8 cellular contexts compared by ENCODE assay signal in the genomic region with DNA sequence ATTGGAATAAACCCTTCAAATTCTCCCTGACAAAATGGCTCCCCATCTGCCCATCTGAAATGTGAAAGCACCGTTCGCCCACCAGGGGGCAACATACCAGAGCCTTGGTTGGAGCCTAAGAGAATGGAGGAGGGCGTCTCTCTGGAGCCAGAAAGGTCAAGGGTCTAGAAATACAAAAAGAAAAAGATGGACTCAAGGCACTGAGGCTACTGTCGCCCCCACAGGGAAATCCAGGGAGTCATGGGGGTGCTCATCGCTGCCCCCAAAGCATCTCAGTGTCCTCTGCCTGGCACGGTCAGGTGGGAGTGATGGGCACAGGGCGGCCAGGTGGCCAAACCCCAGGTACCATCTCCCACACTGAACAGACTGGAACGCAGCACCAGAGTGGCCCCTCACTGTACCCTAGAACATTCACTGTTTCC.
DNase-seq lines count a peak whose midpoint lies in the region; ATAC-seq, FAIRE-seq and TF ChIP-seq lines count a peak whose summit lies in the region.

No MANE protein-coding gene starts in this region.

- no peak overlapping the region for H3K56ac ChIP-seq in mesendoderm (ENCODE audit: low read length)

- no peaks in the 10 kb centered on the region for H3K79me1 ChIP-seq in mesendoderm (ENCODE audit: low read length)

- H3K9ac ChIP-seq in mesendoderm (ENCODE audit: low read length) = no peak overlapping the region

- H3K4me3 ChIP-seq in BE2C (ENCODE audit: low read depth, low read length) (no peak overlapping the region), astrocyte of the spinal cord (ENCODE audit: low read depth, low read length) (no peak overlapping the region), mesendoderm (ENCODE audit: low read length) (no peak overlapping the region), suprapubic skin (no peak overlapping the region), sigmoid colon (no peak overlapping the region)

- H3K27ac ChIP-seq in mesendoderm (ENCODE audit: low read depth, low read length) (no peak overlapping the region), suprapubic skin (no peak overlapping the region), sigmoid colon (no peak overlapping the region)

- H3K4me2 ChIP-seq in mesendoderm (ENCODE audit: low read length) = no peak overlapping the region

- H3K9me3 ChIP-seq in BE2C (no peaks in the 10 kb centered on the region), suprapubic skin (no peaks in the 10 kb centered on the region), sigmoid colon (no peaks in the 10 kb centered on the region)

- H3K18ac ChIP-seq in mesendoderm (ENCODE audit: low read length) = no peak overlapping the region

- no peak overlapping the region for H2BK5ac ChIP-seq in mesendoderm (ENCODE audit: low read length)

- H3K23ac ChIP-seq in mesendoderm (ENCODE audit: low read length) = no peak overlapping the region

- H2AK5ac ChIP-seq in mesendoderm (ENCODE audit: low read length) = no peak overlapping the region

- no CpG with 5 or more reads among the region's 8 CpGs for WGBS in mesendoderm (ENCODE audit: extremely low coverage, insufficient coverage, low lambda C conversion rate)
- WGBS in suprapubic skin = 93% methylated on average over 8 of the region's 8 CpGs
- WGBS in sigmoid colon, 2 donors = 95 to 96% methylated on average over 8 of the region's 8 CpGs

- intact Hi-C loops in sigmoid colon (cut with DNase I) = no loop called here

- in situ Hi-C loops in astrocyte of the spinal cord (cut with HindIII; ENCODE audit: low sequenced_read_pairs) = no loop called here

- DNase-seq in BE2C (peak; percentile 64), H54 (ENCODE audit: insufficient read length, low spot score) (peak; percentile 20), SW480 (ENCODE audit: low spot score) (peak; percentile 31), astrocyte of the spinal cord (ENCODE audit: low read depth, low spot score) (no peak), mesendoderm (peak; percentile 71), suprapubic skin (ENCODE audit: low spot score in 2 of 2) (no peak), sigmoid colon (no peak)

- no peak for FAIRE-seq in H54 (lab: Jason Lieb, UNC)

- H3K4ac ChIP-seq in mesendoderm (ENCODE audit: low read depth, low read length) = no peak overlapping the region

- no peak for TF ChIP-seq POLR2A in H54 (IDR thresholded peaks at IDR 0.05; ENCODE audit: low read depth, low read length)
- TF ChIP-seq POLR2A in suprapubic skin (IDR thresholded peaks at IDR 0.05) = no peak
- TF ChIP-seq POLR2A in sigmoid colon (IDR thresholded peaks at IDR 0.05) = no peak

- no peaks in the 10 kb centered on the region for H3K27me3 ChIP-seq in BE2C
- H3K27me3 ChIP-seq in mesendoderm (ENCODE audit: insufficient read depth, low read length, poor library complexity) = no peaks in the 10 kb centered on the region
- no peaks in the 10 kb centered on the region for H3K27me3 ChIP-seq in suprapubic skin
- H3K27me3 ChIP-seq in sigmoid colon = no peaks in the 10 kb centered on the region

- H3K4me1 ChIP-seq in BE2C = no peaks in the 10 kb centered on the region
- H3K4me1 ChIP-seq in mesendoderm (ENCODE audit: control insufficient read depth, low read depth, low read length) = no peaks in the 10 kb centered on the region
- H3K4me1 ChIP-seq in suprapubic skin = no peaks in the 10 kb centered on the region
- H3K4me1 ChIP-seq in sigmoid colon = peaks cover 0 to 10% (median 0%) of the 10 kb centered on the region in 4 donors

- no peaks in the 10 kb centered on the region for H3K79me2 ChIP-seq in mesendoderm (ENCODE audit: control insufficient read depth, insufficient read depth, low read length)

- TF ChIP-seq CTCF in BE2C (IDR thresholded peaks at IDR 0.05; ENCODE audit: low read depth, low read length) (peak; percentile 85), astrocyte of the spinal cord (IDR thresholded peaks at IDR 0.05; ENCODE audit: low read depth, low read length) (peak; percentile 69), suprapubic skin (IDR thresholded peaks at IDR 0.05) (peak; percentile 12 to 36), sigmoid colon (IDR thresholded peaks at IDR 0.05) (peak in 1 of 4 experiments; percentile 43)

- no peak overlapping the region for H4K5ac ChIP-seq in mesendoderm (ENCODE audit: low read length)

- no peak for ATAC-seq in GM19351 (IDR thresholded peaks at IDR 0.05; ENCODE audit: unreplicated experiment)

- no peak overlapping the region for H4K8ac ChIP-seq in mesendoderm (ENCODE audit: low read depth, low read length)

- no peak overlapping the region for H2BK15ac ChIP-seq in mesendoderm (replicated peaks; ENCODE audit: low read depth)

- no peak for TF ChIP-seq EP300 in suprapubic skin (IDR thresholded peaks at IDR 0.05)
- TF ChIP-seq EP300 in sigmoid colon (IDR thresholded peaks at IDR 0.05) = no peak

- H2BK120ac ChIP-seq in mesendoderm (ENCODE audit: low read depth, low read length) = no peak overlapping the region

- peaks cover 96% of the 10 kb centered on the region for H3K36me3 ChIP-seq in BE2C
- peaks cover 7% of the 10 kb centered on the region for H3K36me3 ChIP-seq in mesendoderm (ENCODE audit: control insufficient read depth, insufficient read depth, low read length)
- H3K36me3 ChIP-seq in suprapubic skin = peaks cover 94% of the 10 kb centered on the region
- peaks cover 13 to 98% (median 49%) of the 10 kb centered on the region in 4 donors for H3K36me3 ChIP-seq in sigmoid colon

Comparison
In these comparisons a context has a peak if more than half of its experiments do, and no peak if none do; other contexts are left out.
1. DNase-seq: peak in BE2C (single experiment), H54 (single experiment), SW480 (single experiment) and mesendoderm (single experiment); none in astrocyte of the spinal cord (single experiment), suprapubic skin (0 of 2) and sigmoid colon (single experiment).